10 cellular contexts compared by ENCODE assay signal in the genomic region with DNA sequence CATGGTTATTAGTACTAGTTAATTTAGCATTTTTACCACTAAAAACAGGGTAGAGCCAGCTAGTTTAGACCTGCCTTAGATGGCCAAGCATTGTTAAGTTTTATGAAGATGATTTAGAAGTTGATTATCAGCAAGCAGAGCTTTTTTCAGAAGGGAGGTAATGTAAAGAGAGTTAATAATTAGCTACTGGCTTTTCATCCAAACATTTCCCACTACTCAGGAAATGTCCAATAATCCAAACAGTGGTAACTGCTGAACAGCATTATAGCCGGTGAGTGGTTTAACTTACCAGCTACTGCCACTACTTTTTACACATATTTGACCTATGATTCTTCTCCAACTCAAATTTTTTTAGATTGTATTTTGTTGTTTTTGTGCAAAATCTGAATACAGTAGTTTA. TPM values are rescaled to one million over a fixed set of nuclear protein-coding genes. Genes with fewer than 3 reads are reported as not detected.
DNase-seq lines count a peak whose midpoint lies in the region; ATAC-seq and TF ChIP-seq lines count a peak whose summit lies in the region.
"Had no signal": no experiment of that assay in that cellular context is flagged by ENCODE, and none has a peak within 500 bp of the region (broad histone marks: within the 10 kb centered on the region; RNA-seq: fewer than 3 reads in every experiment).

No MANE protein-coding gene starts in this region.

- peaks cover 47% of the 10 kb centered on the region for H3K4me1 Mint-ChIP-seq in Calu3 (ENCODE audit: low read depth, unreplicated experiment)

- 7 to 48% methylated on average over 1 of the region's 1 CpG for WGBS in sigmoid colon, 2 donors

- ATAC-seq in RWPE2 (ENCODE audit: low read depth) (no peak), GM18861 (IDR thresholded peaks at IDR 0.05; ENCODE audit: unreplicated experiment) (no peak), GM18520 (IDR thresholded peaks at IDR 0.05; ENCODE audit: unreplicated experiment) (no peak), GM21515 (IDR thresholded peaks at IDR 0.05; ENCODE audit: unreplicated experiment) (no peak)

- H3K36me3 ChIP-seq in RWPE2 (ENCODE audit: low read depth), result 0 out of 2 replicates have a peak, but pooled peaks cover 3% of the 10 kb centered on the region
- no peaks in the 10 kb centered on the region for H3K36me3 ChIP-seq in sigmoid colon

- no peaks in the 10 kb centered on the region for H3K9me3 Mint-ChIP-seq in Calu3 (ENCODE audit: low read depth, unreplicated experiment)

- CTCF ChIA-PET in Calu3 (lab: Charles Lee), result interaction anchor here (1.0 kb wide), 1 partner anchor 10 kb away, joined by 4 read pairs; no protein-coding TSS in a partner anchor

- H3K27ac ChIP-seq in RWPE2 (ENCODE audit: poor library complexity, severe bottlenecking) (no peak overlapping the region), sigmoid colon (peak overlapping the region; percentile 91 to 97 (median 95)), caudate nucleus (ENCODE audit: low read depth, low read length) (no peak overlapping the region)

- TF ChIP-seq POLR2A in sigmoid colon (IDR thresholded peaks at IDR 0.05), result no peak

- DNase-seq in Calu3 (no peak), RWPE2 (ENCODE audit: low spot score) (no peak), fibroblast of pulmonary artery (ENCODE audit: low read depth) (no peak), sigmoid colon (no peak), caudate nucleus (lab: John Stamatoyannopoulos, UW) (no peak)
- DNase-seq: NCI-H1105 treated with DMSO at 0.1 percent for 48 hours, SHP77 had no signal

- H3K27ac Mint-ChIP-seq in Calu3 (ENCODE audit: unreplicated experiment), result no peak overlapping the region

- peak overlapping the region; percentile 70 for H3K4me3 ChIP-seq in RWPE2 (ENCODE audit: severe bottlenecking)
- H3K4me3 ChIP-seq in fibroblast of pulmonary artery (replicated peaks; ENCODE audit: low read depth, low read length), result peak overlapping the region; percentile 63
- H3K4me3 ChIP-seq in sigmoid colon, result peak overlapping the region; percentile 75 to 83 (median 80)

- no peaks in the 10 kb centered on the region for H3K27me3 ChIP-seq in RWPE2 (ENCODE audit: insufficient read depth, poor library complexity, severe bottlenecking)
- H3K27me3 ChIP-seq in sigmoid colon, result no peaks in the 10 kb centered on the region

- H3K27me3 Mint-ChIP-seq in Calu3 (ENCODE audit: unreplicated experiment), result no peaks in the 10 kb centered on the region

- H3K9me3 ChIP-seq in RWPE2 (ENCODE audit: severe bottlenecking) (no peaks in the 10 kb centered on the region), sigmoid colon (no peaks in the 10 kb centered on the region)

- peak overlapping the region; percentile 90 for H3K4me3 Mint-ChIP-seq in Calu3 (ENCODE audit: low read depth, unreplicated experiment)

- H3K36me3 Mint-ChIP-seq in Calu3 (ENCODE audit: insufficient read depth, unreplicated experiment), result peaks cover 21% of the 10 kb centered on the region

- intact Hi-C loops in Calu3 (cut with micrococcal nuclease; ENCODE audit: unreplicated experiment) (loop anchor here (5.0 kb wide), 1 partner anchor 97 kb away; no protein-coding TSS in a partner anchor), sigmoid colon (cut with DNase I) (loop anchor here (5.0 kb wide), 2 partner anchors 62 to 73 kb away; no protein-coding TSS in a partner anchor)

- no peak for TF ChIP-seq CTCF in Calu3 (IDR thresholded peaks at IDR 0.05; ENCODE audit: unreplicated experiment)
- TF ChIP-seq CTCF in RWPE2 (IDR thresholded peaks at IDR 0.05; ENCODE audit: poor library complexity, severe bottlenecking), result no peak
- no peak for TF ChIP-seq CTCF in fibroblast of pulmonary artery (IDR thresholded peaks at IDR 0.05; ENCODE audit: low read length, missing control alignments)
- no peak for TF ChIP-seq CTCF in sigmoid colon (IDR thresholded peaks at IDR 0.05)

- peaks cover 14% of the 10 kb centered on the region for H3K4me1 ChIP-seq in RWPE2 (ENCODE audit: insufficient read depth, poor library complexity, severe bottlenecking)
- H3K4me1 ChIP-seq in sigmoid colon, result peaks cover 0 to 56% (median 36%) of the 10 kb centered on the region in 4 donors

- no TSS peak for BruUV-seq in Calu3 (replicated peaks; lab: Mats Ljungman, UMichigan)

- no peak for TF ChIP-seq EP300 in sigmoid colon (IDR thresholded peaks at IDR 0.05)

RNA-seq across cellular contexts. Expression of a gene that starts 1.7 kb away (rescaled TPM):
- 18.9 and 20.2 TPM in 2 replicates for total RNA-seq in Calu3 (2022)
- 100 to 1,000 TPM; 162 to 511 (median 209) TPM for total RNA-seq in sigmoid colon
- polyA plus RNA-seq in sigmoid colon, result 1 to 10 TPM; 1.8 to 8.0 (median 4.4) TPM

RNA-seq across cellular contexts. Expression of a gene that starts 1.7 kb away (rescaled TPM):
- 24.6 and 26.4 TPM in 2 replicates for total RNA-seq in Calu3 (2022)
- 10 to 100 TPM; 37.1 to 60.1 (median 44.7) TPM for total RNA-seq in sigmoid colon
- polyA plus RNA-seq in sigmoid colon, result 1 to 10 TPM; 3.9 to 8.3 (median 7.8) TPM

Comparison
In these comparisons a context has a peak if more than half of its experiments do, and no peak if none do; other contexts are left out.
1. H3K27ac ChIP-seq: peak in sigmoid colon (4 of 4); none in RWPE2 (single experiment) and caudate nucleus (single experiment).
2. Peak in every context shown above with its lines, with median percentiles within 50 percentile points of each other: H3K4me3 ChIP-seq.